16 cellular contexts compared by ENCODE assay signal in genomic region chr9:93308158-93308602, GRCh38.
DNase-seq lines count a peak whose midpoint lies in the region; ATAC-seq and TF ChIP-seq lines count a peak whose summit lies in the region.
"Had no signal": no experiment of that assay in that cellular context is flagged by ENCODE, and none has a peak within 500 bp of the region (broad histone marks: within the 10 kb centered on the region; RNA-seq: fewer than 3 reads in every experiment).

No MANE protein-coding gene starts in this region.

- H3K14ac ChIP-seq in neuronal stem cell (ENCODE audit: low read length): peak overlapping the region; percentile 23

- H4K91ac ChIP-seq in neuronal stem cell (ENCODE audit: low read depth, low read length, poor library complexity): no peak overlapping the region

- H3K9me3 Mint-ChIP-seq in activated CD4-positive, alpha-beta T cell treated with anti-CD3 and anti-CD28 coated beads, Interleukin-2, amount 10 ng/mL, durations not matched to agents 24 days and 14 days: no peaks in the 10 kb centered on the region
- H3K9me3 Mint-ChIP-seq in endodermal cell: peaks cover 4% of the 10 kb centered on the region
- no peaks in the 10 kb centered on the region for H3K9me3 Mint-ChIP-seq in type B pancreatic cell
- H3K9me3 Mint-ChIP-seq: CD4-positive, alpha-beta T cell had no signal

- 93 to 99% methylated on average over 11 to 22 of the region's 22 CpGs for WGBS in endodermal cell (ENCODE audit: insufficient coverage in 1 of 2, insufficient read length in 1 of 2), 2 experiments
- WGBS in neuronal stem cell (ENCODE audit: extremely low coverage in 2 of 2, insufficient read length in 2 of 2, insufficient replicate concordance in 1 of 2), 2 donors: no CpG with 5 or more reads among the region's 22 CpGs

- H2BK120ac ChIP-seq in neuronal stem cell (ENCODE audit: low read depth, low read length): no peak overlapping the region

- H3K18ac ChIP-seq in neuronal stem cell (ENCODE audit: low read length): peak overlapping the region; percentile 45

- peak overlapping the region; percentile 13 for H2BK5ac ChIP-seq in neuronal stem cell (ENCODE audit: low read length)

- POLR2A ChIA-PET in RWPE1 (lab: Yijun Ruan, JAX; ENCODE audit: low non-redundant PET): no interaction called here

- ATAC-seq in stimulated activated naive CD8-positive, alpha-beta T cell treated with anti-CD3 and anti-CD28 coated beads, Interleukin-15, Interleukin-2, amounts not matched to agents 100 U/mL and 50 U/mL, for 24 hours: no peak
- ATAC-seq: HCT116 had no signal

- H3K23ac ChIP-seq in neuronal stem cell (ENCODE audit: low read depth, low read length, poor library complexity): peak overlapping the region; percentile 27

- H3K27me3 ChIP-seq in endodermal cell (ENCODE audit: control insufficient read depth, insufficient read depth, low read length, poor library complexity, severe bottlenecking) (no peaks in the 10 kb centered on the region), neuronal stem cell (ENCODE audit: control insufficient read depth in 3 of 3, insufficient read depth in 3 of 3, low read depth in 1 of 3, low read length in 3 of 3) (no peaks in the 10 kb centered on the region)
- H3K27me3 ChIP-seq: BE2C had no signal

- H3K4me1 Mint-ChIP-seq in activated CD4-positive, alpha-beta T cell treated with anti-CD3 and anti-CD28 coated beads, Interleukin-2, amount 10 ng/mL, durations not matched to agents 24 days and 14 days: peaks cover 6% of the 10 kb centered on the region
- H3K4me1 Mint-ChIP-seq in endodermal cell: peaks cover 4% of the 10 kb centered on the region
- H3K4me1 Mint-ChIP-seq in type B pancreatic cell (ENCODE audit: unreplicated experiment): peaks cover 6% of the 10 kb centered on the region

- no peak overlapping the region for H2BK15ac ChIP-seq in neuronal stem cell (ENCODE audit: low read length)

- intact Hi-C loops in activated CD4-positive, alpha-beta T cell treated with anti-CD3 and anti-CD28 coated beads, Interleukin-2, amount 10 ng/mL, durations not matched to agents 24 days and 14 days (cut with micrococcal nuclease): loop anchor here (10.0 kb wide), 1 partner anchor 353 kb away; no protein-coding TSS in a partner anchor

- H2AK5ac ChIP-seq in neuronal stem cell (ENCODE audit: low read depth, low read length): no peak overlapping the region

- H3K27ac ChIP-seq in endodermal cell (ENCODE audit: low read depth, low read length) (no peak overlapping the region), neuronal stem cell (replicated peaks; ENCODE audit: low read length) (no peak overlapping the region), RWPE1 (no peak overlapping the region)
- H3K27ac ChIP-seq: 22Rv1, HL-60 had no signal

- H3K9ac ChIP-seq in endodermal cell (ENCODE audit: extremely low read depth, low read length, poor library complexity, severe bottlenecking) (no peak overlapping the region), neuronal stem cell (ENCODE audit: low read depth, low read length, poor library complexity) (peak overlapping the region; percentile 53)

- H3K27me3 Mint-ChIP-seq in activated CD4-positive, alpha-beta T cell treated with anti-CD3 and anti-CD28 coated beads, Interleukin-2, amount 10 ng/mL, durations not matched to agents 24 days and 14 days: peaks cover 16% of the 10 kb centered on the region
- H3K27me3 Mint-ChIP-seq in endodermal cell (ENCODE audit: insufficient read depth): no peaks in the 10 kb centered on the region
- H3K27me3 Mint-ChIP-seq in type B pancreatic cell: no peaks in the 10 kb centered on the region

- H3K4me3 Mint-ChIP-seq in activated CD4-positive, alpha-beta T cell treated with anti-CD3 and anti-CD28 coated beads, Interleukin-2, amount 10 ng/mL, durations not matched to agents 24 days and 14 days: no peak overlapping the region
- H3K4me3 Mint-ChIP-seq in endodermal cell (no peak overlapping the region), type B pancreatic cell (no peak overlapping the region)
- H3K4me3 Mint-ChIP-seq: CD4-positive, alpha-beta T cell had no signal

- no peak overlapping the region for H2BK12ac ChIP-seq in neuronal stem cell (ENCODE audit: low read length)

- H3K4me1 ChIP-seq in endodermal cell (ENCODE audit: control insufficient read depth, insufficient read depth, low read length): no peaks in the 10 kb centered on the region
- peaks cover 2 to 4% of the 10 kb centered on the region in 2 donors for H3K4me1 ChIP-seq in neuronal stem cell (ENCODE audit: control insufficient read depth in 2 of 2, insufficient read depth in 1 of 2, low read depth in 1 of 2, low read length in 2 of 2)
- H3K4me1 ChIP-seq: BE2C had no signal

- H3K36me3 Mint-ChIP-seq in activated CD4-positive, alpha-beta T cell treated with anti-CD3 and anti-CD28 coated beads, Interleukin-2, amount 10 ng/mL, durations not matched to agents 24 days and 14 days (ENCODE audit: low read depth): no peaks in the 10 kb centered on the region
- H3K36me3 Mint-ChIP-seq in endodermal cell (ENCODE audit: low read depth): peaks cover 13% of the 10 kb centered on the region
- H3K36me3 Mint-ChIP-seq in type B pancreatic cell: peaks cover 12% of the 10 kb centered on the region

- H3K4me2 ChIP-seq in neuronal stem cell (ENCODE audit: insufficient read depth, low read length, poor library complexity, severe bottlenecking): no peak overlapping the region

- no peak for TF ChIP-seq CTCF in endodermal cell (conservative IDR thresholded peaks at IDR 0.05)
- TF ChIP-seq CTCF in type B pancreatic cell (conservative IDR thresholded peaks at IDR 0.05): no peak
- no peak for TF ChIP-seq CTCF in RWPE1 (conservative IDR thresholded peaks at IDR 0.05; ENCODE audit: low read depth)

- peak; percentile 0 for DNase-seq in activated CD4-positive, alpha-beta T cell treated with anti-CD3 and anti-CD28 coated beads for 48 hours
- no peak for DNase-seq in activated CD4-positive, alpha-beta T cell treated with anti-CD3 and anti-CD28 coated beads, Interleukin-2, amount 10 ng/mL, durations not matched to agents 24 days and 14 days
- peak; percentile 28 for DNase-seq in endodermal cell
- no peak for DNase-seq in neuronal stem cell (ENCODE audit: low spot score)
- peak; percentile 60 for DNase-seq in type B pancreatic cell (ENCODE audit: extremely low spot score, unreplicated experiment)
- DNase-seq in T-helper 2 cell: no peak
- DNase-seq in stimulated activated naive CD8-positive, alpha-beta T cell treated with anti-CD3 and anti-CD28 coated beads, Interleukin-15, Interleukin-2, amounts not matched to agents 100 U/mL and 50 U/mL, for 24 hours: no peak
- DNase-seq in RWPE1 (ENCODE audit: low spot score): no peak
- DNase-seq: BE2C; CD4-positive, alpha-beta T cell; NCI-H1105 treated with DMSO at 0.1 percent for 48 hours; NCI-H187; NCI-H526 treated with DMSO at 0.1 percent for 48 hours had no signal

- H3K36me3 ChIP-seq in endodermal cell (ENCODE audit: control insufficient read depth, insufficient read depth, low read length) (no peaks in the 10 kb centered on the region), neuronal stem cell (replicated peaks in 1 of 2; ENCODE audit: control insufficient read depth in 2 of 2, insufficient read depth in 2 of 2, low read length in 2 of 2) (no peaks in the 10 kb centered on the region)
- H3K36me3 ChIP-seq: BE2C had no signal

- no peak overlapping the region for H3K4me3 ChIP-seq in endodermal cell (ENCODE audit: low read length)
- no peak overlapping the region for H3K4me3 ChIP-seq in neuronal stem cell (ENCODE audit: low read length in 2 of 2)

- peak overlapping the region; percentile 53 for H4K8ac ChIP-seq in neuronal stem cell (ENCODE audit: low read depth, low read length)

- H2AFZ ChIP-seq in neuronal stem cell (ENCODE audit: low read length): no peak overlapping the region

- no peaks in the 10 kb centered on the region for H3K9me3 ChIP-seq in endodermal cell (ENCODE audit: control insufficient read depth, low read length)
- H3K9me3 ChIP-seq in neuronal stem cell (replicated peaks in 1 of 2; ENCODE audit: control insufficient read depth in 2 of 2, insufficient read depth in 1 of 2, low read depth in 1 of 2, low read length in 2 of 2): no peaks in the 10 kb centered on the region
- H3K9me3 ChIP-seq: BE2C had no signal

- H3K27ac Mint-ChIP-seq in activated CD4-positive, alpha-beta T cell treated with anti-CD3 and anti-CD28 coated beads, Interleukin-2, amount 10 ng/mL, durations not matched to agents 24 days and 14 days: no peak overlapping the region
- H3K27ac Mint-ChIP-seq in endodermal cell (no peak overlapping the region), type B pancreatic cell (no peak overlapping the region)
- H3K27ac Mint-ChIP-seq: CD4-positive, alpha-beta T cell had no signal

- no peaks in the 10 kb centered on the region for H3K79me1 ChIP-seq in neuronal stem cell (ENCODE audit: low read depth, low read length)

- no peak overlapping the region for H3K4ac ChIP-seq in neuronal stem cell (ENCODE audit: low read length)

- CTCF ChIA-PET in RWPE1 (lab: Yijun Ruan, JAX): interaction anchor here (1.5 kb wide), 1 partner anchor 154 kb away, joined by 3 read pairs; no protein-coding TSS in a partner anchor

Comparison
In these comparisons a context has a peak if more than half of its experiments do, and no peak if none do; other contexts are left out.
1. DNase-seq: peak in activated CD4-positive, alpha-beta T cell treated with anti-CD3 and anti-CD28 coated beads for 48 hours (single experiment), endodermal cell (single experiment) and type B pancreatic cell (single experiment); none in activated CD4-positive, alpha-beta T cell treated with anti-CD3 and anti-CD28 coated beads, Interleukin-2, amount 10 ng/mL, durations not matched to agents 24 days and 14 days (single experiment), neuronal stem cell (single experiment), T-helper 2 cell (0 of 5), stimulated activated naive CD8-positive, alpha-beta T cell treated with anti-CD3 and anti-CD28 coated beads, Interleukin-15, Interleukin-2, amounts not matched to agents 100 U/mL and 50 U/mL, for 24 hours (single experiment) and RWPE1 (single experiment).